ENCODE assay signal across 25 cellular contexts in genomic region chr2:239054921-239055320, GRCh38.
"Had no signal": no experiment of that assay in that cellular context is flagged by ENCODE, and none has a peak within 500 bp of the region (broad histone marks: within the 10 kb centered on the region; RNA-seq: fewer than 3 reads in every experiment).

No MANE protein-coding gene starts in this region.

- H3K36me3 ChIP-seq: ovary had no signal

- H3K4me3 ChIP-seq: heart right ventricle, hepatocyte, left ventricle myocardium inferior, lung, ovary, prostate gland, smooth muscle cell, suprapubic skin, thoracic aorta, tibial artery, upper lobe of right lung had no signal

- H3K9me3 Mint-ChIP-seq: mesothelial cell of epicardium; naive B cell; nephron; neural crest cell; stimulated activated naive CD8-positive, alpha-beta T cell treated with anti-CD3 and anti-CD28 coated beads, Interleukin-15, Interleukin-2, amounts not matched to agents 100 ng/mL and 50 ng/mL, for 24 hours had no signal

- H3K27me3 ChIP-seq: heart right ventricle, hepatocyte, ovary, suprapubic skin, tibial artery, upper lobe of right lung had no signal

- H3K9me3 ChIP-seq: prostate gland, suprapubic skin, upper lobe of right lung had no signal

- H3K4me3 Mint-ChIP-seq: mesothelial cell of epicardium; naive B cell; nephron; neural crest cell; stimulated activated naive CD8-positive, alpha-beta T cell treated with anti-CD3 and anti-CD28 coated beads, Interleukin-15, Interleukin-2, amounts not matched to agents 100 ng/mL and 50 ng/mL, for 24 hours had no signal

- H3K4me1 ChIP-seq: heart right ventricle, left ventricle myocardium inferior, prostate gland, suprapubic skin, tibial artery, upper lobe of right lung had no signal

- H3K27me3 Mint-ChIP-seq: naive B cell; stimulated activated naive CD8-positive, alpha-beta T cell treated with anti-CD3 and anti-CD28 coated beads, Interleukin-15, Interleukin-2, amounts not matched to agents 100 ng/mL and 50 ng/mL, for 24 hours had no signal

- DNase-seq: heart right ventricle; islet precursor cell; left ventricle myocardium inferior; mesendoderm; naive B cell; retina; stimulated activated CD4-positive, alpha-beta T cell treated with anti-CD3 and anti-CD28 coated beads, Interleukin-12 subunit alpha, Interleukin-12 subunit beta, amount 100 ng/mL, for 4 hours; stimulated activated CD4-positive, alpha-beta T cell treated with anti-CD3 and anti-CD28 coated beads, Interleukin-15, amount 100 ng/mL, for 24 hours; stimulated activated CD4-positive, alpha-beta T cell treated with anti-CD3 and anti-CD28 coated beads, Interleukin-2, amount 100 ng/mL, for 24 hours; stimulated activated CD4-positive, alpha-beta T cell treated with anti-CD3 and anti-CD28 coated beads, Interleukin-4, amount 100 ng/mL, for 1 hour; stimulated activated naive CD4-positive, alpha-beta T cell; tibial artery; trophoblast cell had no signal

- H3K4me1 Mint-ChIP-seq: mesothelial cell of epicardium, nephron, neural crest cell had no signal

- H3K27ac ChIP-seq: heart right ventricle, hepatocyte, left ventricle myocardium inferior, ovary, prostate gland, suprapubic skin, thoracic aorta, tibial artery, upper lobe of right lung had no signal

- H3K27ac Mint-ChIP-seq: mesothelial cell of epicardium; nephron; stimulated activated naive CD8-positive, alpha-beta T cell treated with anti-CD3 and anti-CD28 coated beads, Interleukin-15, Interleukin-2, amounts not matched to agents 100 ng/mL and 50 ng/mL, for 24 hours had no signal
